In genomic region chr17:48583708-48584582, GRCh38 we compare ENCODE assay signal across 1 cellular context.
TF ChIP-seq lines count a peak whose summit lies in the region.

No MANE protein-coding gene starts in this region.

TF ChIP-seq in A549, 52 proteins besides CTCF, POLR2A, EP300 and RAD21:
- TF ChIP-seq RFX5 (IDR thresholded peaks at IDR 0.05) (no peak), HDAC2 (IDR thresholded peaks at IDR 0.05) (no peak), USF2 (IDR thresholded peaks at IDR 0.05) (no peak), KDM5A (IDR thresholded peaks at IDR 0.05) (no peak), SMC3 (IDR thresholded peaks at IDR 0.05) (no peak), FOSB (CRISPR knock-in tag; IDR thresholded peaks at IDR 0.05) (no peak), CBX2 (IDR thresholded peaks at IDR 0.05; ENCODE audit: borderline replicate concordance, low read depth) (no peak), MAZ (IDR thresholded peaks at IDR 0.05; ENCODE audit: borderline replicate concordance, low read depth, low read length) (no peak), PHF8 (IDR thresholded peaks at IDR 0.05; ENCODE audit: borderline replicate concordance, low read depth) (no peak), RARB (CRISPR knock-in tag; IDR thresholded peaks at IDR 0.05) (no peak), HOXA7 (CRISPR knock-in tag; IDR thresholded peaks at IDR 0.05) (no peak), FOXS1 (CRISPR knock-in tag; IDR thresholded peaks at IDR 0.05) (no peak), JUN (IDR thresholded peaks at IDR 0.05) (no peak), SREBF2 (IDR thresholded peaks at IDR 0.05) (no peak), E2F6 (IDR thresholded peaks at IDR 0.05; ENCODE audit: borderline replicate concordance, low read depth) (no peak), TP53 (CRISPR knock-in tag; IDR thresholded peaks at IDR 0.05) (no peak), REST (IDR thresholded peaks at IDR 0.05) (no peak), NFE2L2 (conservative IDR thresholded peaks at IDR 0.05; ENCODE audit: low read length) (no peak), GATA3 (IDR thresholded peaks at IDR 0.05; ENCODE audit: borderline replicate concordance) (no peak), FOSL2 (IDR thresholded peaks at IDR 0.05) (no peak), FOSL2 (CRISPR knock-in tag; IDR thresholded peaks at IDR 0.05) (no peak)
TF ChIP-seq in A549: peak in this region for 0.
